In genomic region chr1:35449334-35450008, GRCh38 we compare ENCODE assay signal across 10 cellular contexts.
DNase-seq lines count a peak whose midpoint lies in the region; ATAC-seq and TF ChIP-seq lines count a peak whose summit lies in the region.
"Had no signal": no experiment of that assay in that cellular context is flagged by ENCODE, and none has a peak within 500 bp of the region (broad histone marks: within the 10 kb centered on the region; RNA-seq: fewer than 3 reads in every experiment).

No MANE protein-coding gene starts in this region.

- peak overlapping the region; percentile 73 for H3K9ac ChIP-seq in skeletal muscle satellite cell (ENCODE audit: low read depth, low read length)

- H3K4me2 ChIP-seq in skeletal muscle satellite cell (ENCODE audit: low read length): peak overlapping the region; percentile 67

- peaks cover 41% of the 10 kb centered on the region for H3K36me3 ChIP-seq in skeletal muscle satellite cell (ENCODE audit: insufficient read depth, low read length)

- ATAC-seq in SK-N-SH treated with all-trans-retinoic acid at 6 μM for 48 hours (peak; percentile 51), esophagus mucosa (peak; percentile 42), HG02870 (IDR thresholded peaks at IDR 0.05; ENCODE audit: unreplicated experiment) (no peak), HG03175 (IDR thresholded peaks at IDR 0.05; ENCODE audit: unreplicated experiment) (no peak), GM19324 (IDR thresholded peaks at IDR 0.05; ENCODE audit: low FRiP score, unreplicated experiment) (no peak)

- no peak overlapping the region for H3K4me3 ChIP-seq in skeletal muscle satellite cell (ENCODE audit: low read length)

- DNase-seq in GM03348 (ENCODE audit: low spot score): peak; percentile 82
- no peak for DNase-seq in stimulated activated CD4-positive, alpha-beta T cell treated with anti-CD3 and anti-CD28 coated beads, Interleukin-4, amount 100 ng/mL, for 4 hours
- DNase-seq: activated CD8-positive, alpha-beta memory T cell treated with anti-CD3 and anti-CD28 coated beads, Interleukin-2, amount 50 U/mL, for 48 hours; DMS79 had no signal

- no peaks in the 10 kb centered on the region for H3K27me3 ChIP-seq in skeletal muscle satellite cell (ENCODE audit: control insufficient read depth, insufficient read depth, low read length)

- H3K9me3 ChIP-seq in skeletal muscle satellite cell (replicated peaks; ENCODE audit: low read length): no peaks in the 10 kb centered on the region

- H3K4me1 ChIP-seq in skeletal muscle satellite cell (ENCODE audit: control insufficient read depth, insufficient read depth, low read length): peaks cover 42% of the 10 kb centered on the region

TF ChIP-seq in SK-N-SH treated with all-trans-retinoic acid at 6 μM for 48 hours, 23 proteins besides CTCF, POLR2A, EP300 and RAD21:
- no peak for TF ChIP-seq ZC3H10 (CRISPR knock-in tag; IDR thresholded peaks at IDR 0.05)
- TF ChIP-seq TCF4 (CRISPR knock-in tag; IDR thresholded peaks at IDR 0.05; ENCODE audit: borderline replicate concordance): no peak
- no peak for TF ChIP-seq BACH2 (CRISPR knock-in tag; IDR thresholded peaks at IDR 0.05; ENCODE audit: borderline replicate concordance)
- TF ChIP-seq ZNF70 (CRISPR knock-in tag; IDR thresholded peaks at IDR 0.05): no peak
- no peak for TF ChIP-seq ZNF8 (CRISPR knock-in tag; IDR thresholded peaks at IDR 0.05)
- TF ChIP-seq TOX (CRISPR knock-in tag; IDR thresholded peaks at IDR 0.05; ENCODE audit: borderline replicate concordance): no peak
- TF ChIP-seq TSHZ2 (CRISPR knock-in tag; IDR thresholded peaks at IDR 0.05): no peak
- no peak for TF ChIP-seq PPARA (CRISPR knock-in tag; IDR thresholded peaks at IDR 0.05; ENCODE audit: borderline replicate concordance)
- no peak for TF ChIP-seq PATZ1 (CRISPR knock-in tag; IDR thresholded peaks at IDR 0.05; ENCODE audit: borderline replicate concordance)
- no peak for TF ChIP-seq ISL1 (CRISPR knock-in tag; IDR thresholded peaks at IDR 0.05)

Comparison
In these comparisons a context has a peak if more than half of its experiments do, and no peak if none do; other contexts are left out.
1. ATAC-seq: peak in SK-N-SH treated with all-trans-retinoic acid at 6 μM for 48 hours (single experiment) and esophagus mucosa (single experiment); none in HG02870 (single experiment), HG03175 (single experiment) and GM19324 (single experiment).